1 cellular context compared by ENCODE assay signal in genomic region chr3:122233109-122233952, GRCh38.
TF ChIP-seq lines count a peak whose summit lies in the region.

No MANE protein-coding gene starts in this region.

TF ChIP-seq in GM23338, 12 proteins besides CTCF, POLR2A, EP300 and RAD21 (continued from another document):
- TF ChIP-seq ETS1 (IDR thresholded peaks at IDR 0.05) = no peak
- no peak for TF ChIP-seq CREB1 (CRISPR knock-in tag; IDR thresholded peaks at IDR 0.05; ENCODE audit: low read depth)
- no peak for TF ChIP-seq ZNF114 (CRISPR knock-in tag; IDR thresholded peaks at IDR 0.05)
- TF ChIP-seq NANOG (IDR thresholded peaks at IDR 0.05; ENCODE audit: borderline replicate concordance) = no peak
- no peak for TF ChIP-seq POLR2AphosphoS5 (IDR thresholded peaks at IDR 0.05; ENCODE audit: low read depth)
- TF ChIP-seq EZH2 (IDR thresholded peaks at IDR 0.05; ENCODE audit: low read depth, unreplicated experiment) = no peak
- TF ChIP-seq, protein P1, sequence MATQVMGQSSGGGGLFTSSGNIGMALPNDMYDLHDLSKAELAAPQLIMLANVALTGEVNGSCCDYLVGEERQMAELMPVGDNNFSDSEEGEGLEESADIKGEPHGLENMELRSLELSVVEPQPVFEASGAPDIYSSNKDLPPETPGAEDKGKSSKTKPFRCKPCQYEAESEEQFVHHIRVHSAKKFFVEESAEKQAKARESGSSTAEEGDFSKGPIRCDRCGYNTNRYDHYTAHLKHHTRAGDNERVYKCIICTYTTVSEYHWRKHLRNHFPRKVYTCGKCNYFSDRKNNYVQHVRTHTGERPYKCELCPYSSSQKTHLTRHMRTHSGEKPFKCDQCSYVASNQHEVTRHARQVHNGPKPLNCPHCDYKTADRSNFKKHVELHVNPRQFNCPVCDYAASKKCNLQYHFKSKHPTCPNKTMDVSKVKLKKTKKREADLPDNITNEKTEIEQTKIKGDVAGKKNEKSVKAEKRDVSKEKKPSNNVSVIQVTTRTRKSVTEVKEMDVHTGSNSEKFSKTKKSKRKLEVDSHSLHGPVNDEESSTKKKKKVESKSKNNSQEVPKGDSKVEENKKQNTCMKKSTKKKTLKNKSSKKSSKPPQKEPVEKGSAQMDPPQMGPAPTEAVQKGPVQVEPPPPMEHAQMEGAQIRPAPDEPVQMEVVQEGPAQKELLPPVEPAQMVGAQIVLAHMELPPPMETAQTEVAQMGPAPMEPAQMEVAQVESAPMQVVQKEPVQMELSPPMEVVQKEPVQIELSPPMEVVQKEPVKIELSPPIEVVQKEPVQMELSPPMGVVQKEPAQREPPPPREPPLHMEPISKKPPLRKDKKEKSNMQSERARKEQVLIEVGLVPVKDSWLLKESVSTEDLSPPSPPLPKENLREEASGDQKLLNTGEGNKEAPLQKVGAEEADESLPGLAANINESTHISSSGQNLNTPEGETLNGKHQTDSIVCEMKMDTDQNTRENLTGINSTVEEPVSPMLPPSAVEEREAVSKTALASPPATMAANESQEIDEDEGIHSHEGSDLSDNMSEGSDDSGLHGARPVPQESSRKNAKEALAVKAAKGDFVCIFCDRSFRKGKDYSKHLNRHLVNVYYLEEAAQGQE (IDR thresholded peaks at IDR 0.05; ENCODE audit: unreplicated experiment) = no peak
- TF ChIP-seq JUNB (IDR thresholded peaks at IDR 0.05; ENCODE audit: unreplicated experiment) = no peak
